Comparison of ENCODE assay signal across 2 cellular contexts in the genomic region with DNA sequence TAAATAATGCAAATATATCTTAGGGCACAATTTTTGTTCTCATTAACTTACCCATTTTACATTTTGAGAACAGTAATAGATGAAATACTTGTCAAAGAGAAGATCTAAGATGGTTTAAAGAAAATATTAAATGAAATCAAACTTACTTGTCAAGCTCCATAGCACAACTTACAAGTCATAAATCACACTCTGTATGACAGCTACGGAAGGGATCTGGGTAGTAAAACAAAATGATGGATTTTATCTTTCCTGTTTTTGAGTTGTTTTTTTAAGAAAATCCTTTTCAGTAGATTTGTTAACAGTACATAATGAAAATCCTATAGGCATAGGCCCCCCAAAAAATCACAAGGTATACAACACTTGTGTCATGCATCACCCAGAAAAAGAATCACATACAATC.
DNase-seq lines count a peak whose midpoint lies in the region; ATAC-seq, FAIRE-seq and TF ChIP-seq lines count a peak whose summit lies in the region.
"Not testable (repeated sequence)": the region's sequence is repeated elsewhere in the genome, so short reads cannot be mapped to it uniquely, and the experiment has no call there.

No MANE protein-coding gene starts in this region.

- POLR2A ChIA-PET in HEK293T (lab: Yijun Ruan, JAX); K562 (lab: Yijun Ruan, JAX): not testable (repeated sequence)

- not testable (repeated sequence) for TF ChIP-seq CTCF in K562 (IDR thresholded peaks at IDR 0.05 in 2 of 3, conservative IDR thresholded peaks at IDR 0.05 in 1 of 3; ENCODE audit: insufficient read depth in 2 of 3, low read depth in 1 of 3, low read length in 3 of 3)

- not testable (repeated sequence) for H3K9me3 ChIP-seq in K562 (replicated peaks; ENCODE audit: control insufficient read depth, insufficient read depth, low read depth, low read length)

- WGBS in K562 (ENCODE audit: insufficient coverage, low coverage, missing lambda C conversion rate), result 4% methylated on average over 1 of the region's 1 CpG

- not testable (repeated sequence) for H3K4me3 ChIP-seq in K562

- H2AFZ ChIP-seq in K562 (ENCODE audit: low read depth, low read length), result not testable (repeated sequence)

- not testable (repeated sequence) for H3K4me1 ChIP-seq in K562 (replicated peaks in 1 of 2; ENCODE audit: control insufficient read depth in 2 of 2, insufficient read depth in 2 of 2, low read length in 2 of 2)

- not testable (repeated sequence) for TF ChIP-seq POLR2A in K562 (conservative IDR thresholded peaks at IDR 0.05)

- BruUV-seq in K562 (replicated peaks; lab: Mats Ljungman, UMichigan), result not testable (repeated sequence)

- in situ Hi-C loops in K562 (cut with MboI), result not testable (repeated sequence)

- H3K27me3 ChIP-seq in K562 (ENCODE audit: control insufficient read depth in 2 of 2, insufficient read depth in 2 of 2, low read length in 2 of 2), result not testable (repeated sequence)

- intact Hi-C loops in K562 (cut with micrococcal nuclease), result not testable (repeated sequence)

- not testable (repeated sequence) for H3K4me2 ChIP-seq in K562 (ENCODE audit: insufficient read depth, low read length)

- H3K9me1 ChIP-seq in K562 (ENCODE audit: control insufficient read depth, insufficient read depth, low read length), result not testable (repeated sequence)

- H3K27ac ChIP-seq in K562 (ENCODE audit: extremely low read depth, low read depth, low read length), result not testable (repeated sequence)

- not testable (repeated sequence) for TF ChIP-seq EP300 in K562 (IDR thresholded peaks at IDR 0.05; ENCODE audit: low read length)

- CTCF ChIA-PET in HEK293T (lab: Yijun Ruan, JAX); K562 (lab: Yijun Ruan, JAX; ENCODE audit: low intra/inter-chr PET ratio): not testable (repeated sequence)

- H3K36me3 ChIP-seq in K562 (ENCODE audit: control insufficient read depth, insufficient read depth, low read length), result not testable (repeated sequence)

- H4K20me1 ChIP-seq in K562 (replicated peaks; ENCODE audit: control insufficient read depth, insufficient read depth, low read length), result not testable (repeated sequence)

- FAIRE-seq in K562 (lab: Jason Lieb, UNC), result not testable (repeated sequence)

- H3K9ac ChIP-seq in K562 (ENCODE audit: insufficient read depth in 1 of 2, low read depth in 2 of 2, low read length in 2 of 2), result not testable (repeated sequence)

- DNase-seq in HEK293T (ENCODE audit: extremely low spot score); K562 (ENCODE audit: extremely low read depth in 1 of 4, low spot score in 3 of 4): not testable (repeated sequence)

- not testable (repeated sequence) for H3K79me2 ChIP-seq in K562 (ENCODE audit: control insufficient read depth, insufficient read depth, low read length)

- not testable (repeated sequence) for ATAC-seq in K562

- TF ChIP-seq RAD21 in K562 (CRISPR knock-in tag; conservative IDR thresholded peaks at IDR 0.05 in 1 of 2, IDR thresholded peaks at IDR 0.05 in 1 of 2), result not testable (repeated sequence)

TF ChIP-seq in HEK293T, 16 proteins besides CTCF, POLR2A, EP300 and RAD21:
- TF ChIP-seq, protein P1, sequence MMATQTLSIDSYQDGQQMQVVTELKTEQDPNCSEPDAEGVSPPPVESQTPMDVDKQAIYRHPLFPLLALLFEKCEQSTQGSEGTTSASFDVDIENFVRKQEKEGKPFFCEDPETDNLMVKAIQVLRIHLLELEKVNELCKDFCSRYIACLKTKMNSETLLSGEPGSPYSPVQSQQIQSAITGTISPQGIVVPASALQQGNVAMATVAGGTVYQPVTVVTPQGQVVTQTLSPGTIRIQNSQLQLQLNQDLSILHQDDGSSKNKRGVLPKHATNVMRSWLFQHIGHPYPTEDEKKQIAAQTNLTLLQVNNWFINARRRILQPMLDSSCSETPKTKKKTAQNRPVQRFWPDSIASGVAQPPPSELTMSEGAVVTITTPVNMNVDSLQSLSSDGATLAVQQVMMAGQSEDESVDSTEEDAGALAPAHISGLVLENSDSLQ (IDR thresholded peaks at IDR 0.05), result peak; percentile 79

TF ChIP-seq in K562, 482 proteins besides CTCF, POLR2A, EP300 and RAD21:
- TF ChIP-seq, protein P1 (IDR thresholded peaks at IDR 0.05), result peak; percentile 89
- TF ChIP-seq MEIS2 (IDR thresholded peaks at IDR 0.05; ENCODE audit: partially characterized antibody), result peak; percentile 88
- TF ChIP-seq, protein P2, sequence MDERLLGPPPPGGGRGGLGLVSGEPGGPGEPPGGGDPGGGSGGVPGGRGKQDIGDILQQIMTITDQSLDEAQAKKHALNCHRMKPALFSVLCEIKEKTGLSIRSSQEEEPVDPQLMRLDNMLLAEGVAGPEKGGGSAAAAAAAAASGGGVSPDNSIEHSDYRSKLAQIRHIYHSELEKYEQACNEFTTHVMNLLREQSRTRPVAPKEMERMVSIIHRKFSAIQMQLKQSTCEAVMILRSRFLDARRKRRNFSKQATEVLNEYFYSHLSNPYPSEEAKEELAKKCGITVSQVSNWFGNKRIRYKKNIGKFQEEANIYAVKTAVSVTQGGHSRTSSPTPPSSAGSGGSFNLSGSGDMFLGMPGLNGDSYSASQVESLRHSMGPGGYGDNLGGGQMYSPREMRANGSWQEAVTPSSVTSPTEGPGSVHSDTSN (CRISPR knock-in tag; IDR thresholded peaks at IDR 0.05; ENCODE audit: low read depth), result not testable (repeated sequence)
- TF ChIP-seq, protein P2 (tag; conservative IDR thresholded peaks at IDR 0.05; ENCODE audit: low read depth), result peak; percentile 80
